In the genomic region with DNA sequence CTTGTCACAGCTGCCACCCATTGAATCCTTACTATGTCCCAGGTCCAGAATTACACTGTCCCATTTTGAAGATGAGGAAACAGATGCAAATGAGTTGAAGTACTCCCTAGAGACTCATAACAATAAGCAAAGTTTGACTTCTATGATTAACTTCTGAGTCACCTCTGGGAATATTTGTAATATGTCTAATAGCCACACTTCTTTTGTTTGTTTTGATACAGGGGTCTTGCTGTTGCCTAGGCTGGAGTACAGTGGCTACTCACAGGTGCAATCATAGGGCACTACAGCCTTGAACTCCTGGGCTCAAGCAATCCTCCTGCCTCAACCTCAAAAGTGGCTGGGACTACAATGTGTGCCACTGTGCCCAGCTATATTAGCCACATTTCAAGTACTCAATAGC, we compare ENCODE assay signal across 1 cellular context.
TF ChIP-seq lines count a peak whose summit lies in the region.

No MANE protein-coding gene starts in this region.

TF ChIP-seq in endothelial cell of umbilical vein, 7 proteins besides CTCF, POLR2A, EP300 and RAD21:
- TF ChIP-seq JUN (IDR thresholded peaks at IDR 0.05; ENCODE audit: borderline replicate concordance, insufficient read depth, insufficient read length, low read depth) (peak; percentile 92), MYC (IDR thresholded peaks at IDR 0.05; ENCODE audit: low read depth, low read length) (no peak), FOS (IDR thresholded peaks at IDR 0.05; ENCODE audit: borderline replicate concordance, insufficient read depth, low read length) (peak; percentile 89)
